In genomic region chr16:19524356-19524865, GRCh38 we compare ENCODE assay signal across 8 cellular contexts. TPM values are rescaled to one million over a fixed set of nuclear protein-coding genes. Genes with fewer than 3 reads are reported as not detected.
DNase-seq lines count a peak whose midpoint lies in the region; ATAC-seq and TF ChIP-seq lines count a peak whose summit lies in the region.

No MANE protein-coding gene starts in this region.

- peaks cover 11% of the 10 kb centered on the region for H3K36me3 Mint-ChIP-seq in memory B cell
- peaks cover 5% of the 10 kb centered on the region for H3K36me3 Mint-ChIP-seq in type B pancreatic cell

- H3K4me1 ChIP-seq in colonic mucosa, result no peaks in the 10 kb centered on the region

- peaks cover 8% of the 10 kb centered on the region for H3K36me3 ChIP-seq in colonic mucosa

- peak overlapping the region; percentile 86 for H3K4me3 ChIP-seq in colonic mucosa

- H3K9ac ChIP-seq in colonic mucosa (ENCODE audit: low read depth in 2 of 2, low read length in 2 of 2), result peak overlapping the region; percentile 65 to 89

- H3K9me3 Mint-ChIP-seq in memory B cell, result no peaks in the 10 kb centered on the region
- no peaks in the 10 kb centered on the region for H3K9me3 Mint-ChIP-seq in type B pancreatic cell

- peak; percentile 27 for DNase-seq in NCI-H1092 treated with DMSO at 0.1 percent for 48 hours (lab: John Stamatoyannopoulos, UW)
- no peak for DNase-seq in NCI-H1092 (lab: John Stamatoyannopoulos, UW)
- DNase-seq in NOMO-1 treated with dmso at 0.1 percent for 144 hours (lab: John Stamatoyannopoulos, UW; ENCODE audit: unreplicated experiment), result peak; percentile 39
- no peak for DNase-seq in colonic mucosa
- DNase-seq in memory B cell (ENCODE audit: low spot score in 2 of 2), result no peak
- no peak for DNase-seq in type B pancreatic cell (ENCODE audit: extremely low spot score, unreplicated experiment)
- no peak for DNase-seq in activated CD4-positive, CD25-positive, alpha-beta regulatory T cell (lab: John Stamatoyannopoulos, UW)
- no peak for DNase-seq in iPS-NIHi11 (ENCODE audit: low spot score)

- H3K27me3 Mint-ChIP-seq in memory B cell (no peaks in the 10 kb centered on the region), type B pancreatic cell (no peaks in the 10 kb centered on the region)

- H3K4me3 Mint-ChIP-seq in memory B cell (peak overlapping the region; percentile 92), type B pancreatic cell (peak overlapping the region; percentile 99)

- intact Hi-C loops in colonic mucosa (cut with DNase I), result no loop called here

- TF ChIP-seq CTCF in colonic mucosa (IDR thresholded peaks at IDR 0.05), result no peak
- no peak for TF ChIP-seq CTCF in type B pancreatic cell (conservative IDR thresholded peaks at IDR 0.05)

- H3K27ac Mint-ChIP-seq in memory B cell (peak overlapping the region; percentile 92), type B pancreatic cell (peak overlapping the region; percentile 93)

- no peak for ATAC-seq in memory B cell (ENCODE audit: low read depth)

- H3K27me3 ChIP-seq in colonic mucosa, result no peaks in the 10 kb centered on the region

- H3K4me1 Mint-ChIP-seq in memory B cell (peaks cover 29% of the 10 kb centered on the region), type B pancreatic cell (ENCODE audit: unreplicated experiment) (peaks cover 28% of the 10 kb centered on the region)

- H3K27ac ChIP-seq in colonic mucosa, result peak overlapping the region; percentile 9

- no peaks in the 10 kb centered on the region for H3K9me3 ChIP-seq in colonic mucosa

RNA-seq across cellular contexts. Expression of gene CCP110, which starts 0.7 kb away (rescaled TPM):
- 10 to 100 TPM in 1 of 2 donors, 1 to 10 TPM in 1; 8.2 to 11.1 TPM for total RNA-seq in colonic mucosa
- total RNA-seq in type B pancreatic cell (ENCODE audit: low replicate concordance), result 14.7 and 29.1 TPM in 2 replicates

RNA-seq across cellular contexts. Expression of gene GDE1, which starts 2.5 kb away (rescaled TPM):
- 100 to 1,000 TPM in 1 of 2 donors, 10 to 100 TPM in 1; 81.6 to 128 TPM for total RNA-seq in colonic mucosa
- 66.7 and 90.0 TPM in 2 replicates for total RNA-seq in type B pancreatic cell (ENCODE audit: low replicate concordance)

RNA-seq across cellular contexts. Expression of gene VPS35L, which starts 31.1 kb away (rescaled TPM):
- total RNA-seq in colonic mucosa, result 10 to 100 TPM; 38.0 to 43.7 TPM
- total RNA-seq in type B pancreatic cell (ENCODE audit: low replicate concordance), result 59.1 and 62.0 TPM in 2 replicates

Comparison
In these comparisons a context has a peak if more than half of its experiments do, and no peak if none do; other contexts are left out.
1. DNase-seq: peak in NCI-H1092 treated with DMSO at 0.1 percent for 48 hours (single experiment) and NOMO-1 treated with dmso at 0.1 percent for 144 hours (single experiment); none in NCI-H1092 (single experiment), colonic mucosa (single experiment), memory B cell (0 of 2), type B pancreatic cell (single experiment), activated CD4-positive, CD25-positive, alpha-beta regulatory T cell (0 of 4) and iPS-NIHi11 (single experiment).